ENCODE assay signal across 8 cellular contexts in the genomic region with DNA sequence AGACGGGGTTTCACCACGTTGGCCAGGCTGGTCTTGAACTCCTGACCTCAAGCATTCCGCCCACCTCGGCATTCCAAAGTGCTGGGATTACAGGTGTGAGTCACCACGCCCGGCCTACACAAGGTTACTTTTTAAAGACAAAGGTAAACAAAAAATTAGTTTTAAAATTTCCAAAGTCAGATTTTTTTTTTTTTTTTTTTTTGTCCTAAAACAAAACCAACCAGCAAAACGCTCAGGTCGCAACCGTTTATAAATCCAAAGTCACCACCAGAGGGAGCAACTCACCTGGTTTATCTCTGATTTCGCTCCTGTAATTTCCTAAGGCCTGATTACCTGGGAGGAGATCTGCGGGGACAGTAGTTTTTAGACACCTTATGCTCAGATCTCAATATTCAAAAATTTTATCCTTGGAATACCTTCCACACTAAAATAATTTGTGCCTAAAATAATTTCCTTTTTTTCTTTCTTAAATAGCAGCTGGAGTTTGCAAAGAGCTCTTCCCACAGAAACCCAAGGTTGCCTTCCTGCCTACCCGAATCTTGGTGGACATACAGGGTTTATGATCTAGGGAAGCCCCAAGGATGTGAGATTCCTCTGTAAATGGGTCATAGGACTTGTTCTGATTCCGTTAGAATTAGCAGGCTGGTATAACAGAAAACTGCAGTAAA. TPM values are rescaled to one million over a fixed set of nuclear protein-coding genes. Genes with fewer than 3 reads are reported as not detected.
DNase-seq lines count a peak whose midpoint lies in the region; ATAC-seq lines count a peak whose summit lies in the region.

No MANE protein-coding gene starts in this region.

- no peak overlapping the region for H3K4me3 Mint-ChIP-seq in activated CD4-positive, alpha-beta T cell treated with anti-CD3 and anti-CD28 coated beads, Interleukin-2, amount 10 ng/mL, durations not matched to agents 24 days and 14 days

- intact Hi-C loops in activated CD4-positive, alpha-beta T cell treated with anti-CD3 and anti-CD28 coated beads, Interleukin-2, amount 10 ng/mL, durations not matched to agents 24 days and 14 days (cut with micrococcal nuclease): loop anchor here (1.0 kb wide), 1 partner anchor 13 kb away; no protein-coding TSS in a partner anchor

- H3K9me3 Mint-ChIP-seq in activated CD4-positive, alpha-beta T cell treated with anti-CD3 and anti-CD28 coated beads, Interleukin-2, amount 10 ng/mL, durations not matched to agents 24 days and 14 days: peaks cover 6% of the 10 kb centered on the region

- peaks cover 4% of the 10 kb centered on the region for H3K36me3 Mint-ChIP-seq in activated CD4-positive, alpha-beta T cell treated with anti-CD3 and anti-CD28 coated beads, Interleukin-2, amount 10 ng/mL, durations not matched to agents 24 days and 14 days (ENCODE audit: low read depth)

- H3K27ac Mint-ChIP-seq in activated CD4-positive, alpha-beta T cell treated with anti-CD3 and anti-CD28 coated beads, Interleukin-2, amount 10 ng/mL, durations not matched to agents 24 days and 14 days: no peak overlapping the region

- DNase-seq in CD1c-positive myeloid dendritic cell (ENCODE audit: extremely low spot score) (peak; percentile 58), GM19238 (ENCODE audit: insufficient read length, low spot score) (peak; percentile 9), NCI-H2227 (lab: John Stamatoyannopoulos, UW; ENCODE audit: unreplicated experiment) (peak; percentile 69), fibroblast of the conjunctiva (ENCODE audit: low read depth) (peak; percentile 22), retina (peak; percentile 62)
- peak; percentile 84 for DNase-seq in activated CD4-positive, alpha-beta T cell treated with anti-CD3 and anti-CD28 coated beads, Interleukin-2, amount 10 ng/mL, durations not matched to agents 24 days and 14 days

- ATAC-seq in HG03432 (IDR thresholded peaks at IDR 0.05; ENCODE audit: unreplicated experiment) (no peak), HG03342 (IDR thresholded peaks at IDR 0.05; ENCODE audit: unreplicated experiment) (no peak)

- peaks cover 5% of the 10 kb centered on the region for H3K4me1 Mint-ChIP-seq in activated CD4-positive, alpha-beta T cell treated with anti-CD3 and anti-CD28 coated beads, Interleukin-2, amount 10 ng/mL, durations not matched to agents 24 days and 14 days

- H3K27me3 Mint-ChIP-seq in activated CD4-positive, alpha-beta T cell treated with anti-CD3 and anti-CD28 coated beads, Interleukin-2, amount 10 ng/mL, durations not matched to agents 24 days and 14 days: peaks cover 30% of the 10 kb centered on the region

RNA-seq across cellular contexts. Expression of a gene that starts 19.8 kb away (rescaled TPM):
- total RNA-seq in activated CD4-positive, alpha-beta T cell treated with anti-CD3 and anti-CD28 coated beads, Interleukin-2, amount 10 ng/mL, durations not matched to agents 24 days and 14 days: 0.43 TPM in 1 of 2 replicates, not detected in the other

RNA-seq across cellular contexts. Expression of a gene that starts 29.1 kb away (rescaled TPM):
- not detected in 2 replicates for total RNA-seq in activated CD4-positive, alpha-beta T cell treated with anti-CD3 and anti-CD28 coated beads, Interleukin-2, amount 10 ng/mL, durations not matched to agents 24 days and 14 days

Comparison
In these comparisons a context has a peak if more than half of its experiments do, and no peak if none do; other contexts are left out.
1. DNase-seq: peak in every context shown above with its lines; median percentile 84 in activated CD4-positive, alpha-beta T cell treated with anti-CD3 and anti-CD28 coated beads, Interleukin-2, amount 10 ng/mL, durations not matched to agents 24 days and 14 days; 69 in NCI-H2227; 62 in retina; 58 in CD1c-positive myeloid dendritic cell; 22 in fibroblast of the conjunctiva; 9 in GM19238.